Comparison of ENCODE assay signal across 10 cellular contexts in genomic region chr1:36115200-36115669, GRCh38. TPM values are rescaled to one million over a fixed set of nuclear protein-coding genes. Genes with fewer than 3 reads are reported as not detected.
DNase-seq lines count a peak whose midpoint lies in the region; ATAC-seq, FAIRE-seq and TF ChIP-seq lines count a peak whose summit lies in the region.
"Had no signal": no experiment of that assay in that cellular context is flagged by ENCODE, and none has a peak within 500 bp of the region (broad histone marks: within the 10 kb centered on the region; RNA-seq: fewer than 3 reads in every experiment).

No MANE protein-coding gene starts in this region.

- intact Hi-C loops in heart right ventricle (cut with DNase I), result no loop called here

- no peak for FAIRE-seq in astrocyte (lab: Jason Lieb, UNC)

- H3K4me1 ChIP-seq in astrocyte (ENCODE audit: insufficient read depth, low read length), result peaks cover 31% of the 10 kb centered on the region
- H3K4me1 ChIP-seq in heart right ventricle, result peaks cover 0 to 21% (median 0%) of the 10 kb centered on the region in 9 donors
- H3K4me1 ChIP-seq: parathyroid adenoma had no signal

- peak overlapping the region; percentile 55 for H3K27ac Mint-ChIP-seq in astrocyte (ENCODE audit: unreplicated experiment)

- H3K4me3 Mint-ChIP-seq in astrocyte (ENCODE audit: unreplicated experiment), result no peak overlapping the region
- H3K4me3 Mint-ChIP-seq: brain had no signal

- peak overlapping the region; percentile 61 for H3K27ac ChIP-seq in astrocyte (ENCODE audit: low read depth, low read length)
- H3K27ac ChIP-seq in heart right ventricle, result peak overlapping the region in 1 of 10 donors; percentile 19
- H3K27ac ChIP-seq: parathyroid adenoma had no signal

- H3K36me3 ChIP-seq in astrocyte (ENCODE audit: insufficient read depth, low read length) (no peaks in the 10 kb centered on the region), heart right ventricle (no peaks in the 10 kb centered on the region)

- H3K4me2 ChIP-seq in astrocyte (ENCODE audit: low read length), result peak overlapping the region; percentile 62

- H3K9me3 Mint-ChIP-seq in astrocyte (ENCODE audit: unreplicated experiment), result no peaks in the 10 kb centered on the region

- TF ChIP-seq CTCF in astrocyte (IDR thresholded peaks at IDR 0.05; ENCODE audit: insufficient read depth, low read depth, low read length) (no peak), heart right ventricle (IDR thresholded peaks at IDR 0.05) (no peak)

- DNase-seq in GM03348 (ENCODE audit: low spot score) (peak; percentile 93), astrocyte (ENCODE audit: low read depth) (peak; percentile 81), heart right ventricle (no peak), smooth muscle cell of the brain vasculature (ENCODE audit: low read depth, low spot score) (peak; percentile 47), NOMO-1 treated with dmso at 0.1 percent for 144 hours (lab: John Stamatoyannopoulos, UW; ENCODE audit: unreplicated experiment) (no peak)

- H3K9me3 ChIP-seq in astrocyte (ENCODE audit: insufficient read depth, low read depth, low read length) (no peaks in the 10 kb centered on the region), heart right ventricle (no peaks in the 10 kb centered on the region)

- no peaks in the 10 kb centered on the region for H3K79me2 ChIP-seq in astrocyte (ENCODE audit: insufficient read depth, low read length)
- H3K79me2 ChIP-seq: parathyroid adenoma had no signal

- no peaks in the 10 kb centered on the region for H3K27me3 ChIP-seq in astrocyte (ENCODE audit: insufficient read depth, low read length)
- H3K27me3 ChIP-seq in heart right ventricle, result no peaks in the 10 kb centered on the region

- peaks cover 12% of the 10 kb centered on the region for H3K27me3 Mint-ChIP-seq in astrocyte (ENCODE audit: low read depth, unreplicated experiment)

- 62 to 67% methylated on average over 18 of the region's 18 CpGs for WGBS in heart right ventricle, 2 donors

- H3K9ac ChIP-seq in astrocyte (ENCODE audit: low read length), result peak overlapping the region; percentile 67
- H3K9ac ChIP-seq: parathyroid adenoma had no signal

- H3K4me1 Mint-ChIP-seq in astrocyte (ENCODE audit: low read depth, unreplicated experiment), result peaks cover 36% of the 10 kb centered on the region

- H4K20me1 ChIP-seq in astrocyte (ENCODE audit: insufficient read depth, low read length), result no peaks in the 10 kb centered on the region

- H3K4me3 ChIP-seq in astrocyte (ENCODE audit: insufficient read depth, low read depth, low read length), result no peak overlapping the region
- no peak overlapping the region for H3K4me3 ChIP-seq in heart right ventricle

- H2AFZ ChIP-seq in astrocyte (ENCODE audit: low read depth, low read length), result peak overlapping the region; percentile 65
- H2AFZ ChIP-seq: parathyroid adenoma had no signal

- H3K36me3 Mint-ChIP-seq in astrocyte (ENCODE audit: low read depth, unreplicated experiment), result peaks cover 3% of the 10 kb centered on the region
- H3K36me3 Mint-ChIP-seq: brain had no signal

- ATAC-seq in heart right ventricle, result peak in 7 of 8 donors; percentile 12 to 63 (median 38)
- no peak for ATAC-seq in HG03342 (IDR thresholded peaks at IDR 0.05; ENCODE audit: unreplicated experiment)
- ATAC-seq in HG02973 (IDR thresholded peaks at IDR 0.05; ENCODE audit: unreplicated experiment), result no peak
- ATAC-seq in HG03565 (IDR thresholded peaks at IDR 0.05; ENCODE audit: unreplicated experiment), result no peak

RNA-seq across cellular contexts. Expression of gene COL8A2, which starts 9.8 kb away (rescaled TPM):
- 3.4 and 10.8 TPM in 2 replicates for total RNA-seq in astrocyte
- total RNA-seq in heart right ventricle, result 1 to 10 TPM in 3 of 10 donors, under 1 TPM in 7; 0.53 to 2.0 (median 0.73) TPM
- polyA plus RNA-seq in heart right ventricle, result under 1 TPM; 0.58 to 0.80 TPM

RNA-seq across cellular contexts. Expression of gene ADPRS, which starts 26.5 kb away (rescaled TPM):
- total RNA-seq in astrocyte (28.7 and 32.2 TPM in 2 replicates), heart right ventricle (10 to 100 TPM; 11.0 to 24.3 (median 15.6) TPM)
- polyA plus RNA-seq in heart right ventricle, result 10 to 100 TPM; 18.9 to 23.0 TPM

RNA-seq across cellular contexts. Expression of gene TEKT2, which starts 31.3 kb away (rescaled TPM):
- 0.38 and 0.39 TPM in 2 replicates for total RNA-seq in astrocyte
- not detected for total RNA-seq in heart right ventricle
- under 1 TPM in 1 of 2 donors, not detected in 1; 0.06 TPM for polyA plus RNA-seq in heart right ventricle

RNA-seq across cellular contexts. Expression of gene TRAPPC3, which starts 34.1 kb away (rescaled TPM):
- 87.1 and 87.6 TPM in 2 replicates for total RNA-seq in astrocyte
- total RNA-seq in heart right ventricle, result 10 to 100 TPM; 41.6 to 62.6 (median 48.4) TPM
- polyA plus RNA-seq in heart right ventricle, result 10 to 100 TPM; 33.6 to 73.8 TPM

RNA-seq across cellular contexts. Expression of gene MAP7D1, which starts 40.7 kb away (rescaled TPM):
- total RNA-seq in astrocyte (259 and 271 TPM in 2 replicates), heart right ventricle (100 to 1,000 TPM; 277 to 364 (median 325) TPM)
- 100 to 1,000 TPM; 176 to 225 TPM for polyA plus RNA-seq in heart right ventricle

Comparison
In these comparisons a context has a peak if more than half of its experiments do, and no peak if none do; other contexts are left out.
1. DNase-seq: peak in GM03348 (single experiment), astrocyte (single experiment) and smooth muscle cell of the brain vasculature (single experiment); none in heart right ventricle (0 of 2) and NOMO-1 treated with dmso at 0.1 percent for 144 hours (single experiment).
2. ATAC-seq: peak in heart right ventricle (7 of 8); none in HG03342 (single experiment), HG02973 (single experiment) and HG03565 (single experiment).